In genomic region chr5:56446728-56447127, GRCh38 we compare ENCODE assay signal across 20 cellular contexts.
"Had no signal": no experiment of that assay in that cellular context is flagged by ENCODE, and none has a peak within 500 bp of the region (broad histone marks: within the 10 kb centered on the region; RNA-seq: fewer than 3 reads in every experiment).

No MANE protein-coding gene starts in this region.

- H3K4me3 ChIP-seq: SJCRH30 had no signal

- DNase-seq: KBM-7, MV-4-11, NCI-H1048, NCI-H1105, NCI-H1417, NCI-H1436 treated with DMSO at 0.1 percent for 48 hours, NCI-H1694, NCI-H187 treated with DMSO at 0.1 percent for 48 hours, NCI-H2029 treated with DMSO at 0.1 percent for 48 hours, NCI-H2107, NCI-H2227 treated with DMSO at 0.1 percent for 48 hours, NCI-H510A, NCI-H524 treated with DMSO at 0.1 percent for 48 hours, NCI-H69, NCI-H774, SHP77 treated with DMSO at 0.1 percent for 48 hours, SJCRH30, SW 1271 had no signal

- H3K9me3 ChIP-seq: SJCRH30 had no signal

- ATAC-seq: Panc1 had no signal

- H3K27ac ChIP-seq: RWPE1, SJCRH30 had no signal

- H3K36me3 ChIP-seq: SJCRH30 had no signal

- H3K4me1 ChIP-seq: SJCRH30 had no signal

- H3K27me3 ChIP-seq: SJCRH30 had no signal
